Comparison of ENCODE assay signal across 1 cellular context in genomic region chr5:160186480-160186879, GRCh38.
TF ChIP-seq lines count a peak whose summit lies in the region.

No MANE protein-coding gene starts in this region.

TF ChIP-seq in HCT116, 20 proteins besides CTCF, POLR2A, EP300 and RAD21:
- TF ChIP-seq CBX3 (IDR thresholded peaks at IDR 0.05; ENCODE audit: low read depth) (peak; percentile 71; the same call in 1 of the 2 replicates), SIN3A (IDR thresholded peaks at IDR 0.05; ENCODE audit: low read depth) (no peak)
